ENCODE assay signal across 21 cellular contexts in the genomic region with DNA sequence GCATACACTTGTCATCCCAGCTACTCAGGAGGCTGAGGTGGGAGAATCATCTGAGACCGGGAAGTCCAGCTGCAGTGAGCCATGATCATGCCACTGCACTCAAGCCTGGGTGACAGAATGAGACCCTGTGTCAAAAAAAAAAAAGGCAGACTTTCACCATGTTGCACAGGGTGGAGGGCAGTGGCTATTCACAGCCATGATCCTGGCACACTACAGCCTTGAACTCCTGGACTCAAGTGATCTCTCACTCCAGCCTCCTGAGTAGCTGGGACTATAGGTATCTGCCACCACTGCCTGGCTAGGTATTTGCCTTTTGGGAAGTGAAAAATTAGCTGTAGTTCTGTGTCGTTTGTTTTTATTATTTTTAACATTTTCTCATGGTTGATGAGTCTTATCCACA. TPM values are rescaled to one million over a fixed set of nuclear protein-coding genes. Genes with fewer than 3 reads are reported as not detected.
A peak's percentile ranks its signal among the peaks of the same experiment; 100 is the strongest.
DNase-seq lines count a peak whose midpoint lies in the region; ATAC-seq and TF ChIP-seq lines count a peak whose summit lies in the region.
"Had no signal": no experiment of that assay in that cellular context is flagged by ENCODE, and none has a peak within 500 bp of the region (broad histone marks: within the 10 kb centered on the region; RNA-seq: fewer than 3 reads in every experiment).

No MANE protein-coding gene starts in this region.

- in situ Hi-C loops in transverse colon (cut with MboI; ENCODE audit: low pct_ligation_motif_present in 1 of 4, low pct_unique_long_range_greater_than_20kb in 1 of 4, low sequenced_read_pairs in 3 of 4): no loop called here

- H3K9me3 Mint-ChIP-seq in Caco-2 (ENCODE audit: unreplicated experiment): peaks cover 24% of the 10 kb centered on the region
- H3K9me3 Mint-ChIP-seq in activated naive CD8-positive, alpha-beta T cell treated with anti-CD3 and anti-CD28 coated beads, Interleukin-2, amount 50 U/mL, for 24 hours: peaks cover 15% of the 10 kb centered on the region

- H3K36me3 Mint-ChIP-seq in Caco-2 (ENCODE audit: insufficient read depth, unreplicated experiment): peaks cover 12% of the 10 kb centered on the region
- peaks cover 10% of the 10 kb centered on the region for H3K36me3 Mint-ChIP-seq in activated naive CD8-positive, alpha-beta T cell treated with anti-CD3 and anti-CD28 coated beads, Interleukin-2, amount 50 U/mL, for 24 hours (ENCODE audit: low read depth)

- TF ChIP-seq POLR2A in transverse colon (IDR thresholded peaks at IDR 0.05): no peak

- DNase-seq in Caco-2 (no peak), WERI-Rb-1 (no peak), mucosa of descending colon (no peak), transverse colon (no peak), mucosa of gallbladder (ENCODE audit: low spot score) (no peak)
- DNase-seq in activated naive CD8-positive, alpha-beta T cell treated with anti-CD3 and anti-CD28 coated beads, Interleukin-2, amount 50 U/mL, for 24 hours: no peak
- DNase-seq: AML-193; Calu3; CD4-positive, alpha-beta memory T cell; DMS 273 treated with DMSO at 0.1 percent for 48 hours; DND-41; EL; GOT3; H7; HFFc6 had no signal

- H3K27ac ChIP-seq in WERI-Rb-1: peak overlapping the region; percentile 34
- peak overlapping the region; percentile 45 to 72 (median 62) for H3K27ac ChIP-seq in transverse colon
- H3K27ac ChIP-seq: C4-2B had no signal

- ATAC-seq in mucosa of descending colon: peak; percentile 6
- ATAC-seq in HG03139 (IDR thresholded peaks at IDR 0.05; ENCODE audit: unreplicated experiment): no peak
- no peak for ATAC-seq in activated naive CD8-positive, alpha-beta T cell treated with anti-CD3 and anti-CD28 coated beads, Interleukin-2, amount 50 U/mL, for 24 hours
- ATAC-seq: GM12878, HCT116 had no signal

- H3K4me1 ChIP-seq in Caco-2 (peaks cover 35% of the 10 kb centered on the region), mucosa of descending colon (ENCODE audit: low read depth) (peaks cover 18% of the 10 kb centered on the region), transverse colon (peaks cover 0 to 29% (median 11%) of the 10 kb centered on the region in 4 donors)

- no peaks in the 10 kb centered on the region for H3K36me3 ChIP-seq in Caco-2 (ENCODE audit: control insufficient read depth, insufficient read depth, low read length)
- no peaks in the 10 kb centered on the region; the same call in 1 of the 2 replicates for H3K36me3 ChIP-seq in WERI-Rb-1
- no peaks in the 10 kb centered on the region for H3K36me3 ChIP-seq in mucosa of descending colon (ENCODE audit: low read depth)
- H3K36me3 ChIP-seq in transverse colon: no peaks in the 10 kb centered on the region

- no peaks in the 10 kb centered on the region for H3K27me3 Mint-ChIP-seq in Caco-2 (ENCODE audit: insufficient read depth, unreplicated experiment)
- peaks cover 5% of the 10 kb centered on the region for H3K27me3 Mint-ChIP-seq in activated naive CD8-positive, alpha-beta T cell treated with anti-CD3 and anti-CD28 coated beads, Interleukin-2, amount 50 U/mL, for 24 hours

- WGBS in transverse colon (ENCODE audit: low coverage in 1 of 2), 2 donors: 61 to 79% methylated on average over 2 of the region's 2 CpGs

- TF ChIP-seq CTCF in Caco-2 (IDR thresholded peaks at IDR 0.05; ENCODE audit: insufficient read depth in 1 of 2, low read depth in 1 of 2, low read length in 1 of 2, severe bottlenecking in 1 of 2, unreplicated experiment in 1 of 2) (no peak), WERI-Rb-1 (IDR thresholded peaks at IDR 0.05; ENCODE audit: low read depth, low read length) (no peak), mucosa of descending colon (IDR thresholded peaks at IDR 0.05) (no peak), transverse colon (IDR thresholded peaks at IDR 0.05) (no peak)

- TF ChIP-seq EP300 in transverse colon (IDR thresholded peaks at IDR 0.05; ENCODE audit: low read depth): no peak

- peaks cover 26% of the 10 kb centered on the region for H3K4me1 Mint-ChIP-seq in Caco-2 (ENCODE audit: low read depth, unreplicated experiment)
- peaks cover 2% of the 10 kb centered on the region for H3K4me1 Mint-ChIP-seq in activated naive CD8-positive, alpha-beta T cell treated with anti-CD3 and anti-CD28 coated beads, Interleukin-2, amount 50 U/mL, for 24 hours
- H3K4me1 Mint-ChIP-seq: CD4-positive, alpha-beta memory T cell had no signal

- intact Hi-C loops in Caco-2 (cut with micrococcal nuclease; ENCODE audit: unreplicated experiment) (loop anchor here (2.0 kb wide), 1 partner anchor 28 kb away; no protein-coding TSS in a partner anchor), mucosa of descending colon (cut with DNase I, micrococcal nuclease) (no loop called here), transverse colon (cut with DNase I; ENCODE audit: low total_unique reads) (no loop called here)

- H3K4me3 Mint-ChIP-seq in Caco-2 (ENCODE audit: unreplicated experiment): no peak overlapping the region
- H3K4me3 Mint-ChIP-seq in activated naive CD8-positive, alpha-beta T cell treated with anti-CD3 and anti-CD28 coated beads, Interleukin-2, amount 50 U/mL, for 24 hours: no peak overlapping the region
- H3K4me3 Mint-ChIP-seq: CD4-positive, alpha-beta memory T cell; HFFc6 had no signal

- CTCF ChIA-PET in Caco-2 (lab: Charles Lee): interaction anchor here (1.1 kb wide), 2 partner anchors 13 to 29 kb away, joined by 4 to 7 read pairs; a partner anchor contains a TSS

- H3K9me3 ChIP-seq in Caco-2 (peaks cover 26% of the 10 kb centered on the region), WERI-Rb-1 (ENCODE audit: severe bottlenecking) (peaks cover 25% of the 10 kb centered on the region), mucosa of descending colon (peaks cover 20% of the 10 kb centered on the region), transverse colon (peaks cover 12 to 15% of the 10 kb centered on the region in 2 donors)

- POLR2A ChIA-PET in Caco-2 (lab: Charles Lee): interaction anchor here (1.1 to 1.9 kb wide), 3 partner anchors 13 to 36 kb away, joined by 4 to 22 read pairs (median 10); a partner anchor contains a TSS

- no TSS peak for BruUV-seq in Caco-2 (replicated peaks; lab: Mats Ljungman, UMichigan)

- H3K27me3 ChIP-seq in Caco-2 (replicated peaks; ENCODE audit: control insufficient read depth, insufficient read depth, low read length) (no peaks in the 10 kb centered on the region), WERI-Rb-1 (ENCODE audit: insufficient read depth, low read depth, severe bottlenecking) (no peaks in the 10 kb centered on the region), transverse colon (no peaks in the 10 kb centered on the region)

- H3K27ac Mint-ChIP-seq in Caco-2 (ENCODE audit: unreplicated experiment): peak overlapping the region; percentile 79
- H3K27ac Mint-ChIP-seq in activated naive CD8-positive, alpha-beta T cell treated with anti-CD3 and anti-CD28 coated beads, Interleukin-2, amount 50 U/mL, for 24 hours: no peak overlapping the region
- H3K27ac Mint-ChIP-seq: CD4-positive, alpha-beta memory T cell; HFFc6 had no signal

- H3K4me3 ChIP-seq in Caco-2 (ENCODE audit: low read depth, low read length) (no peak overlapping the region), WERI-Rb-1 (ENCODE audit: low read depth, low read length) (no peak overlapping the region), mucosa of descending colon (no peak overlapping the region), transverse colon (no peak overlapping the region)
- H3K4me3 ChIP-seq: GM12878 had no signal

RNA-seq across cellular contexts. Expression of a gene that starts 19.1 kb away (rescaled TPM):
- not detected in 2 replicates for total RNA-seq in Caco-2 (2022)
- not detected for total RNA-seq in mucosa of descending colon
- not detected for total RNA-seq in transverse colon
- 0.60 TPM for total RNA-seq in mucosa of gallbladder
- total RNA-seq: CD4-positive, alpha-beta memory T cell; G401; GM12878; HFFc6; HT-29 had no signal

RNA-seq across cellular contexts. Expression of a gene that starts 29.7 kb away (rescaled TPM):
- total RNA-seq in Caco-2 (2022) (30.8 and 36.3 TPM in 2 replicates), mucosa of descending colon (10 to 100 TPM in 2 of 3 donors, 1 to 10 TPM in 1; 9.7 to 12.1 (median 10.1) TPM), transverse colon (10 to 100 TPM; 13.2 to 21.3 (median 17.3) TPM), mucosa of gallbladder (9.4 TPM)

RNA-seq across cellular contexts. Expression of a gene that starts 36.7 kb away (rescaled TPM):
- total RNA-seq in Caco-2 (2022): 9.6 and 12.4 TPM in 2 replicates
- total RNA-seq in mucosa of descending colon: 10 to 100 TPM in 2 of 3 donors, 1 to 10 TPM in 1; 9.2 to 10.8 (median 10.5) TPM
- 10 to 100 TPM in 1 of 4 donors, 1 to 10 TPM in 2, under 1 TPM in 1; 1.00 to 17.0 (median 4.6) TPM for total RNA-seq in transverse colon
- 10.1 TPM for total RNA-seq in mucosa of gallbladder

RNA-seq across cellular contexts. Expression of a gene that starts 36.8 kb away (rescaled TPM):
- total RNA-seq in Caco-2 (2022): 35.9 and 45.6 TPM in 2 replicates
- 10 to 100 TPM; 20.4 to 25.3 (median 21.5) TPM for total RNA-seq in mucosa of descending colon
- total RNA-seq in transverse colon: 10 to 100 TPM in 3 of 4 donors, 1 to 10 TPM in 1; 4.2 to 33.7 (median 28.4) TPM
- 29.7 TPM for total RNA-seq in mucosa of gallbladder
